ENCODE assay signal across 1 cellular context in genomic region chr3:187736418-187736871, GRCh38.
TF ChIP-seq lines count a peak whose summit lies in the region.

No MANE protein-coding gene starts in this region.

TF ChIP-seq in WTC11, 78 proteins besides CTCF, POLR2A, EP300 and RAD21 (continued from another document):
- TF ChIP-seq ARID4B (CRISPR knock-in tag; IDR thresholded peaks at IDR 0.05; ENCODE audit: borderline replicate concordance) (no peak), TCF7 (CRISPR knock-in tag; IDR thresholded peaks at IDR 0.05; ENCODE audit: low read depth) (no peak), RORB (CRISPR knock-in tag; IDR thresholded peaks at IDR 0.05) (no peak), ATF6 (CRISPR knock-in tag; IDR thresholded peaks at IDR 0.05) (no peak), MYBL2 (CRISPR knock-in tag; IDR thresholded peaks at IDR 0.05) (no peak), HMGA2 (CRISPR knock-in tag; IDR thresholded peaks at IDR 0.05) (no peak)
